ENCODE assay signal across 3 cellular contexts in the genomic region with DNA sequence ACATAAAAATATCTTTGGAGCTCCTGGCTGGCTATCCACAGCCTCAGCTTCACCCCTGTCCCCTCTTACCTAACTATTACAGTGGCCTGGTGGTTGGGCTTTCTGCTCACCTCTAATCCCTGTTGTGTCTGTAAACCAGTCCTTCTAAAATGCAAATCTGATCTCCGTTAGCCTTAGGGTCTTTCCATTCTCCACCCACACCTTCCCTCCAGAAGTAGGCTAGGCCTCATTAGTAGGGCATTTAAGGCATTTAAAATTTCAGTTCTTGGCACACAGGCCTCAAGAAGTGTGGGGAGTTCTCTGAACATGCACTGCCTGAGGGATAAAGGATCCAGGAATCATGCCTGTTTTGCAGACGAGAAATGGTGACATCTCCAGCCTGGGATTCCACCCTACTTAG.
TF ChIP-seq lines count a peak whose summit lies in the region.

No MANE protein-coding gene starts in this region.

TF ChIP-seq in GM23338, 12 proteins besides CTCF, POLR2A, EP300 and RAD21 (continues in another document):
- no peak for TF ChIP-seq ZNF114 (CRISPR knock-in tag; IDR thresholded peaks at IDR 0.05)
- no peak for TF ChIP-seq POLR2AphosphoS5 (IDR thresholded peaks at IDR 0.05; ENCODE audit: low read depth)
- TF ChIP-seq, protein P1, sequence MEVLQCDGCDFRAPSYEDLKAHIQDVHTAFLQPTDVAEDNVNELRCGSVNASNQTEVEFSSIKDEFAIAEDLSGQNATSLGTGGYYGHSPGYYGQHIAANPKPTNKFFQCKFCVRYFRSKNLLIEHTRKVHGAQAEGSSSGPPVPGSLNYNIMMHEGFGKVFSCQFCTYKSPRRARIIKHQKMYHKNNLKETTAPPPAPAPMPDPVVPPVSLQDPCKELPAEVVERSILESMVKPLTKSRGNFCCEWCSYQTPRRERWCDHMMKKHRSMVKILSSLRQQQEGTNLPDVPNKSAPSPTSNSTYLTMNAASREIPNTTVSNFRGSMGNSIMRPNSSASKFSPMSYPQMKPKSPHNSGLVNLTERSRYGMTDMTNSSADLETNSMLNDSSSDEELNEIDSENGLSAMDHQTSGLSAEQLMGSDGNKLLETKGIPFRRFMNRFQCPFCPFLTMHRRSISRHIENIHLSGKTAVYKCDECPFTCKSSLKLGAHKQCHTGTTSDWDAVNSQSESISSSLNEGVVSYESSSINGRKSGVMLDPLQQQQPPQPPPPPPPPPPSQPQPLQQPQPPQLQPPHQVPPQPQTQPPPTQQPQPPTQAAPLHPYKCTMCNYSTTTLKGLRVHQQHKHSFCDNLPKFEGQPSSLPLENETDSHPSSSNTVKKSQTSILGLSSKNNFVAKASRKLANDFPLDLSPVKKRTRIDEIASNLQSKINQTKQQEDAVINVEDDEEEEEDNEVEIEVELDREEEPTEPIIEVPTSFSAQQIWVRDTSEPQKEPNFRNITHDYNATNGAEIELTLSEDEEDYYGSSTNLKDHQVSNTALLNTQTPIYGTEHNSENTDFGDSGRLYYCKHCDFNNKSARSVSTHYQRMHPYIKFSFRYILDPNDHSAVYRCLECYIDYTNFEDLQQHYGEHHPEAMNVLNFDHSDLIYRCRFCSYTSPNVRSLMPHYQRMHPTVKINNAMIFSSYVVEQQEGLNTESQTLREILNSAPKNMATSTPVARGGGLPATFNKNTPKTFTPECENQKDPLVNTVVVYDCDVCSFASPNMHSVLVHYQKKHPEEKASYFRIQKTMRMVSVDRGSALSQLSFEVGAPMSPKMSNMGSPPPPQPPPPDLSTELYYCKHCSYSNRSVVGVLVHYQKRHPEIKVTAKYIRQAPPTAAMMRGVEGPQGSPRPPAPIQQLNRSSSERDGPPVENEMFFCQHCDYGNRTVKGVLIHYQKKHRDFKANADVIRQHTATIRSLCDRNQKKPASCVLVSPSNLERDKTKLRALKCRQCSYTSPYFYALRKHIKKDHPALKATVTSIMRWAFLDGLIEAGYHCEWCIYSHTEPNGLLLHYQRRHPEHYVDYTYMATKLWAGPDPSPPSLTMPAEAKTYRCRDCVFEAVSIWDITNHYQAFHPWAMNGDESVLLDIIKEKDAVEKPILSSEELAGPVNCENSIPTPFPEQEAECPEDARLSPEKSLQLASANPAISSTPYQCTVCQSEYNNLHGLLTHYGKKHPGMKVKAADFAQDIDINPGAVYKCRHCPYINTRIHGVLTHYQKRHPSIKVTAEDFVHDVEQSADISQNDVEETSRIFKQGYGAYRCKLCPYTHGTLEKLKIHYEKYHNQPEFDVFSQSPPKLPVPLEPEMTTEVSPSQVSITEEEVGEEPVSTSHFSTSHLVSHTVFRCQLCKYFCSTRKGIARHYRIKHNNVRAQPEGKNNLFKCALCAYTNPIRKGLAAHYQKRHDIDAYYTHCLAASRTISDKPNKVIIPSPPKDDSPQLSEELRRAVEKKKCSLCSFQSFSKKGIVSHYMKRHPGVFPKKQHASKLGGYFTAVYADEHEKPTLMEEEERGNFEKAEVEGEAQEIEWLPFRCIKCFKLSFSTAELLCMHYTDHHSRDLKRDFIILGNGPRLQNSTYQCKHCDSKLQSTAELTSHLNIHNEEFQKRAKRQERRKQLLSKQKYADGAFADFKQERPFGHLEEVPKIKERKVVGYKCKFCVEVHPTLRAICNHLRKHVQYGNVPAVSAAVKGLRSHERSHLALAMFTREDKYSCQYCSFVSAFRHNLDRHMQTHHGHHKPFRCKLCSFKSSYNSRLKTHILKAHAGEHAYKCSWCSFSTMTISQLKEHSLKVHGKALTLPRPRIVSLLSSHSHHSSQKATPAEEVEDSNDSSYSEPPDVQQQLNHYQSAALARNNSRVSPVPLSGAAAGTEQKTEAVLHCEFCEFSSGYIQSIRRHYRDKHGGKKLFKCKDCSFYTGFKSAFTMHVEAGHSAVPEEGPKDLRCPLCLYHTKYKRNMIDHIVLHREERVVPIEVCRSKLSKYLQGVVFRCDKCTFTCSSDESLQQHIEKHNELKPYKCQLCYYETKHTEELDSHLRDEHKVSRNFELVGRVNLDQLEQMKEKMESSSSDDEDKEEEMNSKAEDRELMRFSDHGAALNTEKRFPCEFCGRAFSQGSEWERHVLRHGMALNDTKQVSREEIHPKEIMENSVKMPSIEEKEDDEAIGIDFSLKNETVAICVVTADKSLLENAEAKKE (CRISPR knock-in tag; IDR thresholded peaks at IDR 0.05), result no peak
- no peak for TF ChIP-seq EZH2phosphoT487 (IDR thresholded peaks at IDR 0.05; ENCODE audit: unreplicated experiment)

TF ChIP-seq in IMR-90, 13 proteins besides CTCF, POLR2A, EP300 and RAD21:
- TF ChIP-seq NFE2L2 (IDR thresholded peaks at IDR 0.05; ENCODE audit: low read depth, low read length), result no peak
- no peak for TF ChIP-seq BHLHE40 (IDR thresholded peaks at IDR 0.05; ENCODE audit: low read depth, low read length)

TF ChIP-seq in WTC11, 78 proteins besides CTCF, POLR2A, EP300 and RAD21:
- TF ChIP-seq, protein P2, sequence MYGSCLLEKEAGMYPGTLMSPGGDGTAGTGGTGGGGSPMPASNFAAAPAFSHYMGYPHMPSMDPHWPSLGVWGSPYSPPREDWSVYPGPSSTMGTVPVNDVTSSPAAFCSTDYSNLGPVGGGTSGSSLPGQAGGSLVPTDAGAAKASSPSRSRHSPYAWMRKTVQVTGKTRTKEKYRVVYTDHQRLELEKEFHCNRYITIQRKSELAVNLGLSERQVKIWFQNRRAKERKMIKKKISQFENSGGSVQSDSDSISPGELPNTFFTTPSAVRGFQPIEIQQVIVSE (CRISPR knock-in tag; IDR thresholded peaks at IDR 0.05; ENCODE audit: borderline replicate concordance), result no peak
- TF ChIP-seq CBFB (CRISPR knock-in tag; IDR thresholded peaks at IDR 0.05; ENCODE audit: low read depth) (no peak), ZBTB21 (CRISPR knock-in tag; IDR thresholded peaks at IDR 0.05; ENCODE audit: borderline replicate concordance) (no peak), TEAD1 (CRISPR knock-in tag; IDR thresholded peaks at IDR 0.05) (no peak), SOX15 (CRISPR knock-in tag; IDR thresholded peaks at IDR 0.05) (no peak), OVOL2 (CRISPR knock-in tag; IDR thresholded peaks at IDR 0.05; ENCODE audit: borderline replicate concordance) (no peak), MYBL2 (CRISPR knock-in tag; IDR thresholded peaks at IDR 0.05) (no peak)
- TF ChIP-seq, protein P3, sequence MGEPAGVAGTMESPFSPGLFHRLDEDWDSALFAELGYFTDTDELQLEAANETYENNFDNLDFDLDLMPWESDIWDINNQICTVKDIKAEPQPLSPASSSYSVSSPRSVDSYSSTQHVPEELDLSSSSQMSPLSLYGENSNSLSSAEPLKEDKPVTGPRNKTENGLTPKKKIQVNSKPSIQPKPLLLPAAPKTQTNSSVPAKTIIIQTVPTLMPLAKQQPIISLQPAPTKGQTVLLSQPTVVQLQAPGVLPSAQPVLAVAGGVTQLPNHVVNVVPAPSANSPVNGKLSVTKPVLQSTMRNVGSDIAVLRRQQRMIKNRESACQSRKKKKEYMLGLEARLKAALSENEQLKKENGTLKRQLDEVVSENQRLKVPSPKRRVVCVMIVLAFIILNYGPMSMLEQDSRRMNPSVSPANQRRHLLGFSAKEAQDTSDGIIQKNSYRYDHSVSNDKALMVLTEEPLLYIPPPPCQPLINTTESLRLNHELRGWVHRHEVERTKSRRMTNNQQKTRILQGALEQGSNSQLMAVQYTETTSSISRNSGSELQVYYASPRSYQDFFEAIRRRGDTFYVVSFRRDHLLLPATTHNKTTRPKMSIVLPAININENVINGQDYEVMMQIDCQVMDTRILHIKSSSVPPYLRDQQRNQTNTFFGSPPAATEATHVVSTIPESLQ (CRISPR knock-in tag; IDR thresholded peaks at IDR 0.05), result no peak
- TF ChIP-seq, protein P4, sequence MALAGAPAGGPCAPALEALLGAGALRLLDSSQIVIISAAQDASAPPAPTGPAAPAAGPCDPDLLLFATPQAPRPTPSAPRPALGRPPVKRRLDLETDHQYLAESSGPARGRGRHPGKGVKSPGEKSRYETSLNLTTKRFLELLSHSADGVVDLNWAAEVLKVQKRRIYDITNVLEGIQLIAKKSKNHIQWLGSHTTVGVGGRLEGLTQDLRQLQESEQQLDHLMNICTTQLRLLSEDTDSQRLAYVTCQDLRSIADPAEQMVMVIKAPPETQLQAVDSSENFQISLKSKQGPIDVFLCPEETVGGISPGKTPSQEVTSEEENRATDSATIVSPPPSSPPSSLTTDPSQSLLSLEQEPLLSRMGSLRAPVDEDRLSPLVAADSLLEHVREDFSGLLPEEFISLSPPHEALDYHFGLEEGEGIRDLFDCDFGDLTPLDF (CRISPR knock-in tag; IDR thresholded peaks at IDR 0.05), result no peak
- TF ChIP-seq, protein P5, sequence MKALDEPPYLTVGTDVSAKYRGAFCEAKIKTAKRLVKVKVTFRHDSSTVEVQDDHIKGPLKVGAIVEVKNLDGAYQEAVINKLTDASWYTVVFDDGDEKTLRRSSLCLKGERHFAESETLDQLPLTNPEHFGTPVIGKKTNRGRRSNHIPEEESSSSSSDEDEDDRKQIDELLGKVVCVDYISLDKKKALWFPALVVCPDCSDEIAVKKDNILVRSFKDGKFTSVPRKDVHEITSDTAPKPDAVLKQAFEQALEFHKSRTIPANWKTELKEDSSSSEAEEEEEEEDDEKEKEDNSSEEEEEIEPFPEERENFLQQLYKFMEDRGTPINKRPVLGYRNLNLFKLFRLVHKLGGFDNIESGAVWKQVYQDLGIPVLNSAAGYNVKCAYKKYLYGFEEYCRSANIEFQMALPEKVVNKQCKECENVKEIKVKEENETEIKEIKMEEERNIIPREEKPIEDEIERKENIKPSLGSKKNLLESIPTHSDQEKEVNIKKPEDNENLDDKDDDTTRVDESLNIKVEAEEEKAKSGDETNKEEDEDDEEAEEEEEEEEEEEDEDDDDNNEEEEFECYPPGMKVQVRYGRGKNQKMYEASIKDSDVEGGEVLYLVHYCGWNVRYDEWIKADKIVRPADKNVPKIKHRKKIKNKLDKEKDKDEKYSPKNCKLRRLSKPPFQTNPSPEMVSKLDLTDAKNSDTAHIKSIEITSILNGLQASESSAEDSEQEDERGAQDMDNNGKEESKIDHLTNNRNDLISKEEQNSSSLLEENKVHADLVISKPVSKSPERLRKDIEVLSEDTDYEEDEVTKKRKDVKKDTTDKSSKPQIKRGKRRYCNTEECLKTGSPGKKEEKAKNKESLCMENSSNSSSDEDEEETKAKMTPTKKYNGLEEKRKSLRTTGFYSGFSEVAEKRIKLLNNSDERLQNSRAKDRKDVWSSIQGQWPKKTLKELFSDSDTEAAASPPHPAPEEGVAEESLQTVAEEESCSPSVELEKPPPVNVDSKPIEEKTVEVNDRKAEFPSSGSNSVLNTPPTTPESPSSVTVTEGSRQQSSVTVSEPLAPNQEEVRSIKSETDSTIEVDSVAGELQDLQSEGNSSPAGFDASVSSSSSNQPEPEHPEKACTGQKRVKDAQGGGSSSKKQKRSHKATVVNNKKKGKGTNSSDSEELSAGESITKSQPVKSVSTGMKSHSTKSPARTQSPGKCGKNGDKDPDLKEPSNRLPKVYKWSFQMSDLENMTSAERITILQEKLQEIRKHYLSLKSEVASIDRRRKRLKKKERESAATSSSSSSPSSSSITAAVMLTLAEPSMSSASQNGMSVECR (CRISPR knock-in tag; IDR thresholded peaks at IDR 0.05; ENCODE audit: borderline replicate concordance), result no peak
TF ChIP-seq in WTC11: peak in this region for 0.
